In the genomic region with DNA sequence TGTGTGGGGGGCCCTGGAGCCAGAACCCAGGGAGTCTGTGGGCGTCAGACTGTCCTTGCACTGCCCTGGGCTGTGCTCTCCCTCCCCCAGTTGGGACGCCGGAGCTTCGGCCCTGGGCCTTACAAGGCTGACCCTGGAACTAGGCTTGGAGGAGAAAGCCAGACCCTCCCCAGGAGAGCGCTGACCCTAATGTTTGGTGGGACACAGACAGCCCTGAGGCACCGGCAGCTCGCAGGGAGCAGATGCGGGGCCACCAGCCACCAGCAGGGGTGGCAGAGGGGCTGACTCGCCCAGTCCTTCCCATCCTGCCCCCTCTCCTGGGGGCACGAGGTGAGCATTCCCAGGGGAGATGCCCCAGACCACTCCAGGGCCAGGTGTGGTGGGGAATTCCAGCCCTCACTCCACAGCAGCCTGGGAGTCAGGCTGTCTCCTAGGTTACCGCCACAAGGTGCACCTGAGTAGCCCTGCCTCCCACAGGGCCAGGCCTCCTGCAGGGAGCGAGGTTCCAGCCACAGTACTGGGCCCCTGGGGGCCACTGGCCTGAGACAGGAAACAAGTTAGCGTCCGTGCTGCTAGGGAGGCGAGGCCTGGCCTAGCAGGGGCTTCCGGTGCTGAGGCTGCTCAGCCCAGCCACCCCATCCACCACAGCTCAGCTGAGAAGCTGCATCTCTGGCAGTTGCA, we compare ENCODE assay signal across 1 cellular context.
TF ChIP-seq lines count a peak whose summit lies in the region.

No MANE protein-coding gene starts in this region.

TF ChIP-seq in SK-N-SH, 30 proteins besides CTCF, POLR2A, EP300 and RAD21 (continued from another document):
- TF ChIP-seq NRF1 (IDR thresholded peaks at IDR 0.05; ENCODE audit: low read depth, low read length), result no peak
- TF ChIP-seq, protein P1, sequence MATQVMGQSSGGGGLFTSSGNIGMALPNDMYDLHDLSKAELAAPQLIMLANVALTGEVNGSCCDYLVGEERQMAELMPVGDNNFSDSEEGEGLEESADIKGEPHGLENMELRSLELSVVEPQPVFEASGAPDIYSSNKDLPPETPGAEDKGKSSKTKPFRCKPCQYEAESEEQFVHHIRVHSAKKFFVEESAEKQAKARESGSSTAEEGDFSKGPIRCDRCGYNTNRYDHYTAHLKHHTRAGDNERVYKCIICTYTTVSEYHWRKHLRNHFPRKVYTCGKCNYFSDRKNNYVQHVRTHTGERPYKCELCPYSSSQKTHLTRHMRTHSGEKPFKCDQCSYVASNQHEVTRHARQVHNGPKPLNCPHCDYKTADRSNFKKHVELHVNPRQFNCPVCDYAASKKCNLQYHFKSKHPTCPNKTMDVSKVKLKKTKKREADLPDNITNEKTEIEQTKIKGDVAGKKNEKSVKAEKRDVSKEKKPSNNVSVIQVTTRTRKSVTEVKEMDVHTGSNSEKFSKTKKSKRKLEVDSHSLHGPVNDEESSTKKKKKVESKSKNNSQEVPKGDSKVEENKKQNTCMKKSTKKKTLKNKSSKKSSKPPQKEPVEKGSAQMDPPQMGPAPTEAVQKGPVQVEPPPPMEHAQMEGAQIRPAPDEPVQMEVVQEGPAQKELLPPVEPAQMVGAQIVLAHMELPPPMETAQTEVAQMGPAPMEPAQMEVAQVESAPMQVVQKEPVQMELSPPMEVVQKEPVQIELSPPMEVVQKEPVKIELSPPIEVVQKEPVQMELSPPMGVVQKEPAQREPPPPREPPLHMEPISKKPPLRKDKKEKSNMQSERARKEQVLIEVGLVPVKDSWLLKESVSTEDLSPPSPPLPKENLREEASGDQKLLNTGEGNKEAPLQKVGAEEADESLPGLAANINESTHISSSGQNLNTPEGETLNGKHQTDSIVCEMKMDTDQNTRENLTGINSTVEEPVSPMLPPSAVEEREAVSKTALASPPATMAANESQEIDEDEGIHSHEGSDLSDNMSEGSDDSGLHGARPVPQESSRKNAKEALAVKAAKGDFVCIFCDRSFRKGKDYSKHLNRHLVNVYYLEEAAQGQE (IDR thresholded peaks at IDR 0.05; ENCODE audit: low read depth, low read length), result no peak
- TF ChIP-seq MEF2A (IDR thresholded peaks at IDR 0.05; ENCODE audit: borderline replicate concordance, low read depth), result no peak
- TF ChIP-seq GATA2 (CRISPR knock-in tag; IDR thresholded peaks at IDR 0.05), result no peak
- TF ChIP-seq FOXJ3 (CRISPR knock-in tag; IDR thresholded peaks at IDR 0.05), result no peak
- no peak for TF ChIP-seq CHD2 (IDR thresholded peaks at IDR 0.05; ENCODE audit: low read length, partially characterized antibody)
- TF ChIP-seq MXI1 (IDR thresholded peaks at IDR 0.05; ENCODE audit: low read depth, low read length), result no peak
- no peak for TF ChIP-seq USF1 (IDR thresholded peaks at IDR 0.05; ENCODE audit: borderline replicate concordance, low read depth)
- TF ChIP-seq YY1 (IDR thresholded peaks at IDR 0.05; ENCODE audit: low read depth), result no peak
